Comparison of ENCODE assay signal across 1 cellular context in genomic region chr17:8125947-8126305, GRCh38.
TF ChIP-seq lines count a peak whose summit lies in the region.

No MANE protein-coding gene starts in this region.

TF ChIP-seq in A549, 52 proteins besides CTCF, POLR2A, EP300 and RAD21 (continued from another document):
- TF ChIP-seq SMC3 (IDR thresholded peaks at IDR 0.05) = 0 out of 3 replicates have a peak, but pooled peaks have one; percentile 0
- TF ChIP-seq ZFP36 (IDR thresholded peaks at IDR 0.05; ENCODE audit: borderline replicate concordance, partially characterized antibody) = peak; percentile 62
- TF ChIP-seq FOSB (CRISPR knock-in tag; IDR thresholded peaks at IDR 0.05) = no peak
- TF ChIP-seq CHD2 (IDR thresholded peaks at IDR 0.05; ENCODE audit: low read length, partially characterized antibody) = peak; percentile 39
- no peak for TF ChIP-seq REST (IDR thresholded peaks at IDR 0.05)
- no peak for TF ChIP-seq PHF8 (IDR thresholded peaks at IDR 0.05; ENCODE audit: borderline replicate concordance, low read depth)
